8 cellular contexts compared by ENCODE assay signal in genomic region chr15:41416162-41416741, GRCh38. TPM values are rescaled to one million over a fixed set of nuclear protein-coding genes. Genes with fewer than 3 reads are reported as not detected.
DNase-seq lines count a peak whose midpoint lies in the region; ATAC-seq and TF ChIP-seq lines count a peak whose summit lies in the region.

No MANE protein-coding gene starts in this region.

- H3K4me3 ChIP-seq in CD8-positive, alpha-beta memory T cell (ENCODE audit: low read length): peak overlapping the region; percentile 97
- H3K4me3 ChIP-seq in right cardiac atrium (ENCODE audit: low read length): peak overlapping the region; percentile 84

- H3K27me3 ChIP-seq in CD8-positive, alpha-beta memory T cell (ENCODE audit: insufficient read depth, low read length, poor library complexity, severe bottlenecking): no peaks in the 10 kb centered on the region
- H3K27me3 ChIP-seq in right cardiac atrium (ENCODE audit: control insufficient read depth, insufficient read depth): no peaks in the 10 kb centered on the region

- peak overlapping the region; percentile 91 to 96 (median 95) for H3K27ac Mint-ChIP-seq in CD8-positive, alpha-beta memory T cell
- peak overlapping the region; percentile 86 for H3K27ac Mint-ChIP-seq in activated CD8-positive, alpha-beta T cell treated with anti-CD3 and anti-CD28 coated beads for 36 hours
- peak overlapping the region; percentile 93 for H3K27ac Mint-ChIP-seq in stimulated activated effector memory CD8-positive, alpha-beta T cell treated with anti-CD3 and anti-CD28 coated beads, Interleukin-12 subunit alpha, Interleukin-12 subunit beta, amount 100 ng/mL, for 72 hours

- DNase-seq in CD8-positive, alpha-beta memory T cell: no peak
- no peak for DNase-seq in activated CD8-positive, alpha-beta T cell treated with anti-CD3 and anti-CD28 coated beads for 36 hours
- peak in 1 of 3 donors; percentile 31 for DNase-seq in right cardiac atrium
- no peak for DNase-seq in stimulated activated effector memory CD8-positive, alpha-beta T cell treated with anti-CD3 and anti-CD28 coated beads, Interleukin-12 subunit alpha, Interleukin-12 subunit beta, amount 100 ng/mL, for 72 hours (ENCODE audit: low spot score in 2 of 2)
- no peak for DNase-seq in COR-L47 (lab: John Stamatoyannopoulos, UW)
- DNase-seq in LoVo (ENCODE audit: low spot score): no peak
- DNase-seq in SHP77 (lab: John Stamatoyannopoulos, UW): no peak

- H3K4me3 Mint-ChIP-seq in CD8-positive, alpha-beta memory T cell: peak overlapping the region; percentile 92 to 99 (median 95)
- H3K4me3 Mint-ChIP-seq in activated CD8-positive, alpha-beta T cell treated with anti-CD3 and anti-CD28 coated beads for 36 hours: peak overlapping the region; percentile 92
- peak overlapping the region; percentile 93 for H3K4me3 Mint-ChIP-seq in stimulated activated effector memory CD8-positive, alpha-beta T cell treated with anti-CD3 and anti-CD28 coated beads, Interleukin-12 subunit alpha, Interleukin-12 subunit beta, amount 100 ng/mL, for 72 hours

- POLR2A ChIA-PET in CD8-positive, alpha-beta memory T cell (lab: Charles Lee): no interaction called here
- POLR2A ChIA-PET in activated CD8-positive, alpha-beta T cell treated with anti-CD3 and anti-CD28 coated beads for 36 hours (lab: Charles Lee): interaction anchor here (0.5 to 2.0 kb wide), 6 partner anchors 10 to 133 kb away, joined by 3 to 5 read pairs (median 3); partner anchors contain the start of genes NUSAP1 and OIP5

- H3K4me1 ChIP-seq in CD8-positive, alpha-beta memory T cell (ENCODE audit: insufficient read depth, low read length): peaks cover 29% of the 10 kb centered on the region
- H3K4me1 ChIP-seq in right cardiac atrium (ENCODE audit: control insufficient read depth, insufficient read depth, low read length): peaks cover 3% of the 10 kb centered on the region

- peaks cover 0 to 12% (median 0%) of the 10 kb centered on the region in 3 donors for H3K36me3 Mint-ChIP-seq in CD8-positive, alpha-beta memory T cell
- H3K36me3 Mint-ChIP-seq in activated CD8-positive, alpha-beta T cell treated with anti-CD3 and anti-CD28 coated beads for 36 hours (ENCODE audit: low read depth): peaks cover 14% of the 10 kb centered on the region
- H3K36me3 Mint-ChIP-seq in stimulated activated effector memory CD8-positive, alpha-beta T cell treated with anti-CD3 and anti-CD28 coated beads, Interleukin-12 subunit alpha, Interleukin-12 subunit beta, amount 100 ng/mL, for 72 hours: peaks cover 12% of the 10 kb centered on the region

- H3K27ac ChIP-seq in CD8-positive, alpha-beta memory T cell (ENCODE audit: low read depth, low read length): peak overlapping the region; percentile 72
- H3K27ac ChIP-seq in right cardiac atrium (ENCODE audit: low read length): peak overlapping the region; percentile 63

- WGBS in right cardiac atrium: 34% methylated on average over 19 of the region's 19 CpGs

- H3K9me3 ChIP-seq in CD8-positive, alpha-beta memory T cell (ENCODE audit: low read length): no peaks in the 10 kb centered on the region
- H3K9me3 ChIP-seq in right cardiac atrium (ENCODE audit: control insufficient read depth, low read length): no peaks in the 10 kb centered on the region

- intact Hi-C loops in activated CD8-positive, alpha-beta T cell treated with anti-CD3 and anti-CD28 coated beads for 36 hours (cut with micrococcal nuclease): no loop called here
- intact Hi-C loops in right cardiac atrium (cut with DNase I): no loop called here

- TF ChIP-seq CTCF in activated CD8-positive, alpha-beta T cell treated with anti-CD3 and anti-CD28 coated beads for 36 hours (IDR thresholded peaks at IDR 0.05): no peak

- no peaks in the 10 kb centered on the region for H3K27me3 Mint-ChIP-seq in CD8-positive, alpha-beta memory T cell
- no peaks in the 10 kb centered on the region for H3K27me3 Mint-ChIP-seq in activated CD8-positive, alpha-beta T cell treated with anti-CD3 and anti-CD28 coated beads for 36 hours

- H3K9me3 Mint-ChIP-seq in CD8-positive, alpha-beta memory T cell: no peaks in the 10 kb centered on the region
- H3K9me3 Mint-ChIP-seq in activated CD8-positive, alpha-beta T cell treated with anti-CD3 and anti-CD28 coated beads for 36 hours: no peaks in the 10 kb centered on the region
- no peaks in the 10 kb centered on the region for H3K9me3 Mint-ChIP-seq in stimulated activated effector memory CD8-positive, alpha-beta T cell treated with anti-CD3 and anti-CD28 coated beads, Interleukin-12 subunit alpha, Interleukin-12 subunit beta, amount 100 ng/mL, for 72 hours

- H3K36me3 ChIP-seq in CD8-positive, alpha-beta memory T cell (ENCODE audit: insufficient read depth, low read length): no peaks in the 10 kb centered on the region

- peaks cover 39 to 50% (median 43%) of the 10 kb centered on the region in 3 donors for H3K4me1 Mint-ChIP-seq in CD8-positive, alpha-beta memory T cell
- H3K4me1 Mint-ChIP-seq in activated CD8-positive, alpha-beta T cell treated with anti-CD3 and anti-CD28 coated beads for 36 hours (ENCODE audit: low read depth): peaks cover 30% of the 10 kb centered on the region
- peaks cover 42% of the 10 kb centered on the region for H3K4me1 Mint-ChIP-seq in stimulated activated effector memory CD8-positive, alpha-beta T cell treated with anti-CD3 and anti-CD28 coated beads, Interleukin-12 subunit alpha, Interleukin-12 subunit beta, amount 100 ng/mL, for 72 hours

- CTCF ChIA-PET in CD8-positive, alpha-beta memory T cell (lab: Charles Lee): interaction anchor here (1.2 to 1.6 kb wide), 2 partner anchors 8 to 358 kb away, joined by 3 read pairs; partner anchors contain the start of gene MAPKBP1
- CTCF ChIA-PET in activated CD8-positive, alpha-beta T cell treated with anti-CD3 and anti-CD28 coated beads for 36 hours (lab: Charles Lee): interaction anchor here (1.0 to 1.3 kb wide), 2 partner anchors 14 to 395 kb away, joined by 3 read pairs; partner anchors contain the start of gene NDUFAF1

- ATAC-seq in HG02610 (IDR thresholded peaks at IDR 0.05; ENCODE audit: unreplicated experiment) (peak; percentile 3), right cardiac atrium (peak; percentile 12 to 32)
- ATAC-seq in activated CD8-positive, alpha-beta T cell treated with anti-CD3 and anti-CD28 coated beads for 36 hours: no peak
- no peak for ATAC-seq in stimulated activated effector memory CD8-positive, alpha-beta T cell treated with anti-CD3 and anti-CD28 coated beads, Interleukin-12 subunit alpha, Interleukin-12 subunit beta, amount 100 ng/mL, for 72 hours

RNA-seq across cellular contexts. Expression of gene RTF1, which starts 0.6 kb away (rescaled TPM):
- total RNA-seq in CD8-positive, alpha-beta memory T cell: 10 to 100 TPM; 32.9 to 35.5 TPM
- polyA plus RNA-seq in CD8-positive, alpha-beta memory T cell: 28.2 TPM
- total RNA-seq in activated CD8-positive, alpha-beta T cell treated with anti-CD3 and anti-CD28 coated beads for 36 hours: 10 to 100 TPM; 26.8 to 30.0 TPM
- total RNA-seq in right cardiac atrium: 10 to 100 TPM; 22.3 to 25.0 (median 23.1) TPM
- 14.1 TPM for polyA plus RNA-seq in right cardiac atrium

RNA-seq across cellular contexts. Expression of gene NDUFAF1, which starts 14.0 kb away (rescaled TPM):
- 10 to 100 TPM; 19.9 to 20.8 TPM for total RNA-seq in CD8-positive, alpha-beta memory T cell
- 22.6 TPM for polyA plus RNA-seq in CD8-positive, alpha-beta memory T cell
- total RNA-seq in activated CD8-positive, alpha-beta T cell treated with anti-CD3 and anti-CD28 coated beads for 36 hours: 10 to 100 TPM; 17.7 to 19.2 TPM
- total RNA-seq in right cardiac atrium: 10 to 100 TPM; 19.7 to 35.1 (median 26.6) TPM
- polyA plus RNA-seq in right cardiac atrium: 65.9 TPM

Comparison
In these comparisons a context has a peak if more than half of its experiments do, and no peak if none do; other contexts are left out.
1. ATAC-seq: peak in HG02610 (single experiment) and right cardiac atrium (2 of 2); none in activated CD8-positive, alpha-beta T cell treated with anti-CD3 and anti-CD28 coated beads for 36 hours (single experiment) and stimulated activated effector memory CD8-positive, alpha-beta T cell treated with anti-CD3 and anti-CD28 coated beads, Interleukin-12 subunit alpha, Interleukin-12 subunit beta, amount 100 ng/mL, for 72 hours (single experiment).
2. Peak in every context shown above with its lines, with median percentiles within 50 percentile points of each other: H3K27ac Mint-ChIP-seq and H3K4me3 Mint-ChIP-seq.